Comparison of ENCODE assay signal across 8 cellular contexts in genomic region chr13:100392709-100393630, GRCh38.
DNase-seq lines count a peak whose midpoint lies in the region; ATAC-seq and TF ChIP-seq lines count a peak whose summit lies in the region.

No MANE protein-coding gene starts in this region.

- no peaks in the 10 kb centered on the region for H3K27me3 ChIP-seq in WERI-Rb-1 (ENCODE audit: insufficient read depth, low read depth, severe bottlenecking)

- intact Hi-C loops in Calu3 (cut with micrococcal nuclease; ENCODE audit: unreplicated experiment) (loop anchor here (10.0 kb wide), 1 partner anchor 52 kb away; no protein-coding TSS in a partner anchor), Right ventricle myocardium superior (cut with DNase I) (no loop called here)

- no peak overlapping the region for H3K27ac Mint-ChIP-seq in Calu3 (ENCODE audit: unreplicated experiment)

- no peaks in the 10 kb centered on the region for H3K36me3 Mint-ChIP-seq in Calu3 (ENCODE audit: insufficient read depth, unreplicated experiment)

- ATAC-seq in HG02623 (IDR thresholded peaks at IDR 0.05; ENCODE audit: unreplicated experiment) (peak; percentile 43), Right ventricle myocardium superior (ENCODE audit: poor library complexity) (peak; percentile 98)

- no peak overlapping the region for H3K4me3 Mint-ChIP-seq in Calu3 (ENCODE audit: low read depth, unreplicated experiment)

- BruUV-seq in Calu3 (replicated peaks; lab: Mats Ljungman, UMichigan): no TSS peak

- no peaks in the 10 kb centered on the region for H3K27me3 Mint-ChIP-seq in Calu3 (ENCODE audit: unreplicated experiment)

- peak; percentile 67 for DNase-seq in Calu3
- peak; percentile 4 for DNase-seq in OCI-M2 (lab: John Stamatoyannopoulos, UW; ENCODE audit: unreplicated experiment)
- peak; percentile 34 for DNase-seq in activated effector memory CD4-positive, alpha-beta T cell treated with Interleukin-2 at 50 U/mL for 16 hours
- DNase-seq in Right ventricle myocardium superior: no peak
- peak; percentile 99 for DNase-seq in skeletal muscle cell (ENCODE audit: low read depth)
- no peak for DNase-seq in WERI-Rb-1
- DNase-seq in superior temporal gyrus (ENCODE audit: extremely low spot score): no peak

- no peaks in the 10 kb centered on the region for H3K9me3 Mint-ChIP-seq in Calu3 (ENCODE audit: low read depth, unreplicated experiment)

- CTCF ChIA-PET in Calu3 (lab: Charles Lee): no interaction called here

- H3K36me3 ChIP-seq in WERI-Rb-1: no peaks in the 10 kb centered on the region; the same call in none of the 2 replicates

- H3K4me3 ChIP-seq in skeletal muscle cell (ENCODE audit: low read depth, low read length) (no peak overlapping the region), WERI-Rb-1 (ENCODE audit: low read depth, low read length) (no peak overlapping the region)

- H3K4me1 Mint-ChIP-seq in Calu3 (ENCODE audit: low read depth, unreplicated experiment): no peaks in the 10 kb centered on the region

- TF ChIP-seq CTCF in Calu3 (IDR thresholded peaks at IDR 0.05; ENCODE audit: unreplicated experiment): no peak
- no peak for TF ChIP-seq CTCF in WERI-Rb-1 (IDR thresholded peaks at IDR 0.05; ENCODE audit: low read depth, low read length)

- no peak overlapping the region for H3K27ac ChIP-seq in WERI-Rb-1

- H3K9me3 ChIP-seq in WERI-Rb-1 (ENCODE audit: severe bottlenecking): no peaks in the 10 kb centered on the region

Comparison
In these comparisons a context has a peak if more than half of its experiments do, and no peak if none do; other contexts are left out.
1. DNase-seq: peak in Calu3 (single experiment), OCI-M2 (single experiment), activated effector memory CD4-positive, alpha-beta T cell treated with Interleukin-2 at 50 U/mL for 16 hours (single experiment) and skeletal muscle cell (single experiment); none in Right ventricle myocardium superior (single experiment), WERI-Rb-1 (single experiment) and superior temporal gyrus (single experiment).